21 cellular contexts compared by ENCODE assay signal in the genomic region with DNA sequence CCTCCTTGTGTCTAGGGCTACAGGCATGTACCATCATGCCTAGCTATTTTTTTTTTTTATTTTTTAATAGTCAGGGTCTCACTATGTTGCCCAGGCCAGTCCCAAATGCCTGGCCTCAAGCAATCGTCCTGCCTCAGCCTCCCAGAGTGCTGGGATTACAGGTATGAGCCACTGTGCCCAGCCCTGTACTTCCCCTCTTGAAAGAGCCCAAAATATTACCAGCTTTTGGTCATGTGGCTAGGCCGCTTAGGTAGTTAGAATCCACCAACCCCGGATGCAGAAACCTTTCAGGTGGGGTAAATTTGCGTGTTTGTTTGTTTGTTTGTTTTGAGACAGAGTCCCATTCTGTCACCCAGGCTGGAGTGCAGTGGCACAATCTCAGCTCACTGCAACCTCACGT.
DNase-seq lines count a peak whose midpoint lies in the region; ATAC-seq, FAIRE-seq and TF ChIP-seq lines count a peak whose summit lies in the region.
"Had no signal": no experiment of that assay in that cellular context is flagged by ENCODE, and none has a peak within 500 bp of the region (broad histone marks: within the 10 kb centered on the region; RNA-seq: fewer than 3 reads in every experiment).

No MANE protein-coding gene starts in this region.

- no TSS peak for BruUV-seq in GM12878 (replicated peaks; lab: Mats Ljungman, UMichigan)

- H3K79me2 ChIP-seq in MM.1S (ENCODE audit: low read length) (no peaks in the 10 kb centered on the region), GM12878 (ENCODE audit: control insufficient read depth, insufficient read depth, low read length) (no peaks in the 10 kb centered on the region), mesendoderm (ENCODE audit: control insufficient read depth, insufficient read depth, low read length) (no peaks in the 10 kb centered on the region)

- H2AFZ ChIP-seq in MM.1S (ENCODE audit: low read length) (peak overlapping the region; percentile 67; the same call in 1 of the 2 replicates), GM12878 (ENCODE audit: control insufficient read depth, low read depth, low read length) (no peak overlapping the region)

- peak overlapping the region; percentile 55 for H2BK5ac ChIP-seq in mesendoderm (ENCODE audit: low read length)

- in situ Hi-C loops in GM12878 (cut with MboI): no loop called here

- peak overlapping the region; percentile 16 for H3K18ac ChIP-seq in mesendoderm (ENCODE audit: low read length)

- H4K8ac ChIP-seq in mesendoderm (ENCODE audit: low read depth, low read length): no peak overlapping the region

- H3K4me2 ChIP-seq in MM.1S (ENCODE audit: low read depth, low read length): peak overlapping the region; percentile 10; the same call in 1 of the 2 replicates
- no peak overlapping the region for H3K4me2 ChIP-seq in GM12878 (ENCODE audit: control insufficient read depth, insufficient read depth)
- no peak overlapping the region for H3K4me2 ChIP-seq in mesendoderm (ENCODE audit: low read length)

- no peak overlapping the region for H3K4ac ChIP-seq in mesendoderm (ENCODE audit: low read depth, low read length)

- no peak overlapping the region for H3K23ac ChIP-seq in mesendoderm (ENCODE audit: low read length)

- POLR2A ChIA-PET in GM12878 (lab: Charles Lee): no interaction called here

- H3K9me3 ChIP-seq in MM.1S (replicated peaks; ENCODE audit: insufficient read depth, low read length) (no peaks in the 10 kb centered on the region), GM12878 (replicated peaks; ENCODE audit: control insufficient read depth, insufficient read depth, low read length) (no peaks in the 10 kb centered on the region; the same call in 2 of the 3 replicates), tibial artery (no peaks in the 10 kb centered on the region)

- TF ChIP-seq EP300 in GM12878 (IDR thresholded peaks at IDR 0.05; ENCODE audit: borderline replicate concordance in 1 of 2, control insufficient read depth in 1 of 2, low read depth in 2 of 2, low read length in 2 of 2): no peak

- RAD21 ChIA-PET in GM12878 (lab: Charles Lee; ENCODE audit: unreplicated experiment): interaction anchor here (0.6 to 1.8 kb wide), 3 partner anchors 10 to 224 kb away, joined by 3 to 5 read pairs (median 3); no protein-coding TSS in a partner anchor

- no peaks in the 10 kb centered on the region for H3K36me3 ChIP-seq in MM.1S (replicated peaks; ENCODE audit: insufficient read depth, low read length)
- H3K36me3 ChIP-seq in GM12878 (ENCODE audit: control insufficient read depth in 2 of 2, insufficient read depth in 2 of 2, low read length in 1 of 2): no peaks in the 10 kb centered on the region
- no peaks in the 10 kb centered on the region for H3K36me3 ChIP-seq in mesendoderm (ENCODE audit: control insufficient read depth, insufficient read depth, low read length)
- H3K36me3 ChIP-seq in tibial artery: no peaks in the 10 kb centered on the region
- H3K36me3 ChIP-seq: BLaER1 had no signal

- H3F3A ChIP-seq in MM.1S (ENCODE audit: insufficient read depth, low read length): no peaks in the 10 kb centered on the region

- no peak overlapping the region for H2BK15ac ChIP-seq in mesendoderm (replicated peaks; ENCODE audit: low read depth)

- no peaks in the 10 kb centered on the region for H3K9me2 ChIP-seq in MM.1S (replicated peaks; ENCODE audit: insufficient read depth, low read length)

- TF ChIP-seq CTCF in GM12865 (IDR thresholded peaks at IDR 0.05; ENCODE audit: insufficient read depth, low read depth, low read length, missing control alignments): no peak
- TF ChIP-seq CTCF in MM.1S (IDR thresholded peaks at IDR 0.05; ENCODE audit: low read length): no peak
- TF ChIP-seq CTCF in GM12878 (IDR thresholded peaks at IDR 0.05 in 2 of 3, conservative IDR thresholded peaks at IDR 0.05 in 1 of 3; ENCODE audit: control insufficient read depth in 2 of 3, extremely low read depth in 1 of 3, insufficient read depth in 1 of 3, low read depth in 3 of 3, low read length in 3 of 3): no peak
- TF ChIP-seq CTCF in foreskin keratinocyte (conservative IDR thresholded peaks at IDR 0.05): no peak
- no peak for TF ChIP-seq CTCF in tibial artery (IDR thresholded peaks at IDR 0.05)

- no peak for TF ChIP-seq POLR2A in GM12878 (IDR thresholded peaks at IDR 0.05; ENCODE audit: low read depth, low read length)

- H2AK5ac ChIP-seq in mesendoderm (ENCODE audit: low read length): no peak overlapping the region

- WGBS in GM12878 (ENCODE audit: insufficient coverage, insufficient replicate concordance, low lambda C conversion rate, missing lambda C conversion rate): 8% methylated on average over 5 of the region's 5 CpGs
- no CpG with 5 or more reads among the region's 5 CpGs for WGBS in mesendoderm (ENCODE audit: extremely low coverage, insufficient coverage, low lambda C conversion rate)

- no peak for FAIRE-seq in GM12878 (lab: Jason Lieb, UNC)
- FAIRE-seq: A204.1, D721Med, GM12892, H54 had no signal

- peak overlapping the region; percentile 64 for H2BK120ac ChIP-seq in mesendoderm (ENCODE audit: low read depth, low read length)

- DNase-seq in GM12865 (ENCODE audit: low read depth) (peak; percentile 42), MM.1S (peak; percentile 7), GM12878 (ENCODE audit: low read depth, low spot score) (no peak), mesendoderm (no peak), foreskin keratinocyte (no peak), H4 (ENCODE audit: low spot score) (no peak), tibial artery (no peak)
- DNase-seq: CD4-positive, alpha-beta T cell; CD8-positive, alpha-beta memory T cell; DMS 273 treated with DMSO at 0.1 percent for 48 hours; DMS79; EL; GDM1; HCEC 1CT had no signal

- no peaks in the 10 kb centered on the region for H3K79me1 ChIP-seq in mesendoderm (ENCODE audit: low read length)

- H4K20me1 ChIP-seq in MM.1S (ENCODE audit: insufficient read depth, low read length): no peaks in the 10 kb centered on the region
- H4K20me1 ChIP-seq in GM12878 (ENCODE audit: control insufficient read depth, insufficient read depth): no peaks in the 10 kb centered on the region
- H4K20me1 ChIP-seq: BLaER1 had no signal

- ATAC-seq in GM12878: peak; percentile 69
- no peak for ATAC-seq in foreskin keratinocyte

- H4K5ac ChIP-seq in mesendoderm (ENCODE audit: low read length): no peak overlapping the region

- H3K4me3 ChIP-seq in GM12865 (ENCODE audit: low read depth, low read length) (no peak overlapping the region), MM.1S (ENCODE audit: low read length) (no peak overlapping the region), GM12878 (no peak overlapping the region), mesendoderm (ENCODE audit: low read length) (no peak overlapping the region), tibial artery (no peak overlapping the region)
- H3K4me3 ChIP-seq: BLaER1 had no signal

- CTCF ChIA-PET in GM12878 (lab: Yijun Ruan, JAX): interaction anchor here (0.6 to 2.0 kb wide), 3 partner anchors 8 to 20 kb away, joined by 3 to 6 read pairs (median 3); no protein-coding TSS in a partner anchor

- peak overlapping the region; percentile 73 for H3K56ac ChIP-seq in mesendoderm (ENCODE audit: low read length)

- intact Hi-C loops in GM12878 (cut with micrococcal nuclease; ENCODE audit: unreplicated experiment): no loop called here
- intact Hi-C loops in tibial artery (cut with DNase I; ENCODE audit: low total_unique reads): no loop called here

- H3K4me1 ChIP-seq in MM.1S (ENCODE audit: low read length): peaks cover 8% of the 10 kb centered on the region; the same call in 1 of the 2 replicates
- H3K4me1 ChIP-seq in GM12878 (ENCODE audit: control insufficient read depth, insufficient read depth, low read length): peaks cover 5% of the 10 kb centered on the region
- peaks cover 2% of the 10 kb centered on the region for H3K4me1 ChIP-seq in mesendoderm (ENCODE audit: control insufficient read depth, low read depth, low read length)
- H3K4me1 ChIP-seq in foreskin keratinocyte: no peaks in the 10 kb centered on the region
- peaks cover 0 to 6% (median 0%) of the 10 kb centered on the region in 4 donors for H3K4me1 ChIP-seq in tibial artery

- no peak overlapping the region for H3K9ac ChIP-seq in MM.1S (ENCODE audit: low read length)
- no peak overlapping the region for H3K9ac ChIP-seq in GM12878 (ENCODE audit: control insufficient read depth, insufficient read depth, low read length)
- peak overlapping the region; percentile 33 for H3K9ac ChIP-seq in mesendoderm (ENCODE audit: low read length)
- H3K9ac ChIP-seq: BLaER1 had no signal

- SMC1A ChIA-PET in GM12878 (lab: Charles Lee; ENCODE audit: uncharacterized antibody, unreplicated experiment): interaction anchor here (0.9 to 1.2 kb wide), 2 partner anchors 9 to 11 kb away, joined by 3 read pairs; no protein-coding TSS in a partner anchor

- H3K27me3 ChIP-seq in MM.1S (replicated peaks; ENCODE audit: insufficient read depth, low read length): no peaks in the 10 kb centered on the region
- H3K27me3 ChIP-seq in GM12878 (replicated peaks in 1 of 2; ENCODE audit: control insufficient read depth in 2 of 2, insufficient read depth in 2 of 2, low read length in 1 of 2): no peaks in the 10 kb centered on the region; a peak in 1 of 4 replicates
- no peaks in the 10 kb centered on the region for H3K27me3 ChIP-seq in mesendoderm (ENCODE audit: insufficient read depth, low read length, poor library complexity)
- H3K27me3 ChIP-seq in foreskin keratinocyte: peaks cover 24% of the 10 kb centered on the region
- no peaks in the 10 kb centered on the region for H3K27me3 ChIP-seq in tibial artery
- H3K27me3 ChIP-seq: BLaER1 had no signal

- H3K27ac ChIP-seq in MM.1S (ENCODE audit: low read length): peak overlapping the region; percentile 29; the same call in 1 of the 2 replicates
- no peak overlapping the region for H3K27ac ChIP-seq in GM12878 (ENCODE audit: control insufficient read depth, insufficient read depth)
- H3K27ac ChIP-seq in mesendoderm (ENCODE audit: low read depth, low read length): peak overlapping the region; percentile 60
- H3K27ac ChIP-seq in foreskin keratinocyte: no peak overlapping the region
- no peak overlapping the region for H3K27ac ChIP-seq in tibial artery
- H3K27ac ChIP-seq: 22Rv1, BLaER1, C4-2B had no signal

- no peak for TF ChIP-seq RAD21 in GM12878 (IDR thresholded peaks at IDR 0.05; ENCODE audit: insufficient read depth, low read depth, low read length)

TF ChIP-seq in GM12878, 131 proteins besides CTCF, POLR2A, EP300 and RAD21:
- no peak for TF ChIP-seq ATF7 (IDR thresholded peaks at IDR 0.05; ENCODE audit: low read depth)
- no peak for TF ChIP-seq TCF7 (IDR thresholded peaks at IDR 0.05; ENCODE audit: borderline replicate concordance)

Comparison
In these comparisons a context has a peak if more than half of its experiments do, and no peak if none do; other contexts are left out.
1. DNase-seq: peak in GM12865 (single experiment) and MM.1S (single experiment); none in GM12878 (single experiment), mesendoderm (single experiment), foreskin keratinocyte (0 of 2), H4 (single experiment) and tibial artery (0 of 2).
2. H3K27ac ChIP-seq: peak in MM.1S (single experiment) and mesendoderm (single experiment); none in GM12878 (single experiment), foreskin keratinocyte (single experiment) and tibial artery (0 of 2).